Comparison of ENCODE assay signal across 8 cellular contexts in genomic region chr7:24981544-24981951, GRCh38. TPM values are rescaled to one million over a fixed set of nuclear protein-coding genes. Genes with fewer than 3 reads are reported as not detected.
DNase-seq lines count a peak whose midpoint lies in the region; ATAC-seq, FAIRE-seq and TF ChIP-seq lines count a peak whose summit lies in the region.

No MANE protein-coding gene starts in this region.

- H3K9me3 ChIP-seq in PC-3 (ENCODE audit: low read length): no peaks in the 10 kb centered on the region
- H3K9me3 ChIP-seq in transverse colon: no peaks in the 10 kb centered on the region

- in situ Hi-C loops in ACHN (cut with HindIII; ENCODE audit: low pct_ligation_motif_present, low pct_unique_long_range_greater_than_20kb, low sequenced_read_pairs): no loop called here
- in situ Hi-C loops in transverse colon (cut with MboI; ENCODE audit: low pct_ligation_motif_present in 1 of 4, low pct_unique_long_range_greater_than_20kb in 1 of 4, low sequenced_read_pairs in 3 of 4): loop anchor here in 3 of 4 donors (10.0 kb wide), 3 partner anchors 83 to 167 kb away; no protein-coding TSS in a partner anchor

- CTCF ChIA-PET in PC-3 (lab: Charles Lee): interaction anchor here (0.5 to 1.9 kb wide), 9 partner anchors 12 to 314 kb away, joined by 3 to 7 read pairs (median 4); no protein-coding TSS in a partner anchor
- CTCF ChIA-PET in activated naive CD4-positive, alpha-beta T cell treated with anti-CD3 and anti-CD28 coated beads, Interleukin-2, amount 10 ng/mL, durations not matched to agents 7 days and 5 days (lab: Charles Lee): interaction anchor here (0.7 to 6.8 kb wide), 15 partner anchors 10 to 170 kb away, joined by 3 to 82 read pairs (median 4); no protein-coding TSS in a partner anchor

- no TSS peak for BruUV-seq in PC-3 (replicated peaks; lab: Mats Ljungman, UMichigan)

- WGBS in transverse colon (ENCODE audit: low coverage in 1 of 2), 2 donors: 0% methylated on average over 2 to 33 of the region's 33 CpGs

- H3K36me3 ChIP-seq in PC-3 (ENCODE audit: low read depth, low read length) (no peaks in the 10 kb centered on the region), transverse colon (no peaks in the 10 kb centered on the region)

- peak overlapping the region; percentile 85 for H3K4me3 Mint-ChIP-seq in activated naive CD4-positive, alpha-beta T cell treated with anti-CD3 and anti-CD28 coated beads, Interleukin-2, amount 10 ng/mL, durations not matched to agents 7 days and 5 days

- H3K27me3 ChIP-seq in PC-3 (ENCODE audit: low read length) (no peaks in the 10 kb centered on the region), transverse colon (no peaks in the 10 kb centered on the region)

- peak overlapping the region; percentile 62 for H3K27ac ChIP-seq in PC-3 (ENCODE audit: low read length)
- H3K27ac ChIP-seq in transverse colon: peak overlapping the region; percentile 86 to 90 (median 89)

- peaks cover 12% of the 10 kb centered on the region for H4K20me1 ChIP-seq in PC-3 (ENCODE audit: low read length)

- H3K79me2 ChIP-seq in PC-3 (ENCODE audit: low read length): peaks cover 33% of the 10 kb centered on the region

- H3K9me3 Mint-ChIP-seq in activated naive CD4-positive, alpha-beta T cell treated with anti-CD3 and anti-CD28 coated beads, Interleukin-2, amount 10 ng/mL, durations not matched to agents 7 days and 5 days: no peaks in the 10 kb centered on the region

- H3K4me1 ChIP-seq in PC-3 (ENCODE audit: insufficient read depth, low read length) (peaks cover 18% of the 10 kb centered on the region), transverse colon (peaks cover 0 to 30% (median 17%) of the 10 kb centered on the region in 4 donors)

- peaks cover 20% of the 10 kb centered on the region for H3K27me3 Mint-ChIP-seq in activated naive CD4-positive, alpha-beta T cell treated with anti-CD3 and anti-CD28 coated beads, Interleukin-2, amount 10 ng/mL, durations not matched to agents 7 days and 5 days

- peak; percentile 72 for FAIRE-seq in GM18507 (lab: Jason Lieb, UNC)

- POLR2A ChIA-PET in PC-3 (lab: Charles Lee; ENCODE audit: unreplicated experiment): interaction anchor here (0.5 to 0.7 kb wide), 2 partner anchors 16 to 144 kb away, joined by 3 to 17 read pairs; no protein-coding TSS in a partner anchor

- H3K9ac ChIP-seq in PC-3 (ENCODE audit: low read length): peak overlapping the region; percentile 32

- DNase-seq in ACHN (peak; percentile 80), GM18507 (ENCODE audit: extremely low spot score, insufficient read length, low read depth) (no peak), PC-3 (peak; percentile 58), head of caudate nucleus (peak; percentile 53 to 94 (median 84)), nucleus accumbens (lab: John Stamatoyannopoulos, UW) (peak in 54 of 56 donors; percentile 15 to 88 (median 56)), transverse colon (peak; percentile 63), HPDE6-E6E7 (ENCODE audit: extremely low spot score) (no peak)
- DNase-seq in activated naive CD4-positive, alpha-beta T cell treated with anti-CD3 and anti-CD28 coated beads, Interleukin-2, amount 10 ng/mL, durations not matched to agents 7 days and 5 days: peak; percentile 63

- no peaks in the 10 kb centered on the region for H3K9me2 ChIP-seq in PC-3 (replicated peaks; ENCODE audit: low read length)

- peak overlapping the region; percentile 34 for H3K27ac Mint-ChIP-seq in activated naive CD4-positive, alpha-beta T cell treated with anti-CD3 and anti-CD28 coated beads, Interleukin-2, amount 10 ng/mL, durations not matched to agents 7 days and 5 days

- H3K36me3 Mint-ChIP-seq in activated naive CD4-positive, alpha-beta T cell treated with anti-CD3 and anti-CD28 coated beads, Interleukin-2, amount 10 ng/mL, durations not matched to agents 7 days and 5 days: peaks cover 20% of the 10 kb centered on the region

- peak overlapping the region; percentile 93 for H3K4me2 ChIP-seq in PC-3 (ENCODE audit: low read length)

- H3K4me3 ChIP-seq in PC-3 (ENCODE audit: low read length) (peak overlapping the region; percentile 72), transverse colon (peak overlapping the region; percentile 77 to 98 (median 86))

- TF ChIP-seq CTCF in PC-3 (conservative IDR thresholded peaks at IDR 0.05; ENCODE audit: low read depth, low read length): no peak
- TF ChIP-seq CTCF in transverse colon (IDR thresholded peaks at IDR 0.05): no peak

- H3K4me1 Mint-ChIP-seq in activated naive CD4-positive, alpha-beta T cell treated with anti-CD3 and anti-CD28 coated beads, Interleukin-2, amount 10 ng/mL, durations not matched to agents 7 days and 5 days: peaks cover 47% of the 10 kb centered on the region

- no peak for TF ChIP-seq EP300 in transverse colon (IDR thresholded peaks at IDR 0.05; ENCODE audit: low read depth)

- H3F3A ChIP-seq in PC-3 (ENCODE audit: low read length, unreplicated experiment): no peaks in the 10 kb centered on the region

- peak; percentile 28 for ATAC-seq in PC-3

- TF ChIP-seq POLR2A in transverse colon (IDR thresholded peaks at IDR 0.05): no peak

- intact Hi-C loops in PC-3 (cut with micrococcal nuclease) (loop anchor here (1.0 to 5.0 kb wide), 2 partner anchors 47 to 74 kb away; no protein-coding TSS in a partner anchor), head of caudate nucleus (cut with DNase I) (loop anchor here (10.0 kb wide), 1 partner anchor 83 kb away; no protein-coding TSS in a partner anchor), transverse colon (cut with DNase I; ENCODE audit: low total_unique reads) (loop anchor here (10.0 kb wide), 2 partner anchors 83 to 157 kb away; no protein-coding TSS in a partner anchor)

- peak overlapping the region; percentile 94 for H2AFZ ChIP-seq in PC-3 (ENCODE audit: low read length)

RNA-seq across cellular contexts. Expression of gene OSBPL3, which starts 1.6 kb away (rescaled TPM):
- total RNA-seq in PC-3 (2014; rRNA removed): 10.5 and 11.6 TPM in 2 replicates
- 10 to 100 TPM in 1 of 4 donors, 1 to 10 TPM in 3; 6.7 to 20.6 (median 8.0) TPM for total RNA-seq in transverse colon

Comparison
In these comparisons a context has a peak if more than half of its experiments do, and no peak if none do; other contexts are left out.
1. DNase-seq: peak in ACHN (single experiment), PC-3 (single experiment), activated naive CD4-positive, alpha-beta T cell treated with anti-CD3 and anti-CD28 coated beads, Interleukin-2, amount 10 ng/mL, durations not matched to agents 7 days and 5 days (single experiment), head of caudate nucleus (42 of 42), nucleus accumbens (54 of 56) and transverse colon (single experiment); none in GM18507 (single experiment) and HPDE6-E6E7 (single experiment).